Comparison of ENCODE assay signal across 30 cellular contexts in the genomic region with DNA sequence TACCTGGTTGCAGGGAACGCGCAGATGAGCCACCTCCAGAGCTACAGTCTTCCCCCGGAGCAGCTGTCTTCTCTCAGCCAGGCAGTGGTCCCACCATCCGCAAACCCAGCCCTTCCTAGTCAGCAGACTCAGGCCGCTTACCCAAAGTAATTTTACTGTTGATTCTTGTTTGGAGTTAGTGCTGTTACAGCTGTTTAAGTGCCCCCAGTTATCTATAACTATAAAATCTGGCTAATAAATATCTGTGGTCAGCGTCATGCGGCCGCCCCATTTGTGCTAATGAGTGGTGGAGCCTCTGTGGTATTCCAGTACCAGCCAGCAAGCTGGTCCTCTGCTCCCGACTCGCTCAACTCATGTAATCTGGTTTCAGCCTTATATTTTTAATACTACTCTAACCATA. TPM values are rescaled to one million over a fixed set of nuclear protein-coding genes. Genes with fewer than 3 reads are reported as not detected.
"Had no signal": no experiment of that assay in that cellular context is flagged by ENCODE, and none has a peak within 500 bp of the region (broad histone marks: within the 10 kb centered on the region; RNA-seq: fewer than 3 reads in every experiment).

No MANE protein-coding gene starts in this region.

- H3K4me3 ChIP-seq: ascending aorta, breast epithelium, cardiac muscle cell, colonic mucosa, esophagus squamous epithelium had no signal

- H3K36me3 ChIP-seq: breast epithelium had no signal

- FAIRE-seq: endometrium, endothelial cell of umbilical vein, frontal cortex had no signal

- DNase-seq: activated CD4-positive, alpha-beta memory T cell treated with anti-CD3 and anti-CD28 coated beads, Interleukin-2, amount 10 ng/mL, durations not matched to agents 7 days and 5 days; activated CD4-positive, alpha-beta T cell treated with anti-CD3 and anti-CD28 coated beads for 1 hour; activated CD4-positive, alpha-beta T cell treated with anti-CD3 and anti-CD28 coated beads for 4 hours; activated CD4-positive, alpha-beta T cell treated with anti-CD3 and anti-CD28 coated beads, Interleukin-2, amount 10 ng/mL, durations not matched to agents 7 days and 5 days; activated CD4-positive, alpha-beta T cell treated with anti-CD3 and anti-CD28 coated beads, Interleukin-2, amount 50 U/mL, for 4 hours; activated CD8-positive, alpha-beta memory T cell treated with anti-CD3 and anti-CD28 coated beads, Interleukin-2, amount 50 U/mL, for 48 hours; activated gamma-delta T cell; activated naive CD4-positive, alpha-beta T cell; activated naive CD4-positive, alpha-beta T cell treated with anti-CD3 and anti-CD28 coated beads, Interleukin-2, amount 10 ng/mL, durations not matched to agents 7 days and 5 days; activated naive CD8-positive, alpha-beta T cell treated with anti-CD3 and anti-CD28 coated beads, Interleukin-2, amount 10 ng/mL, durations not matched to agents 7 days and 5 days; activated T-cell treated with anti-CD3 and anti-CD28 coated beads for 4 hours; activated T-cell treated with anti-CD3 and anti-CD28 coated beads, Interleukin-2, amount 50 U/mL, for 24 hours; activated T-cell treated with anti-CD3 and anti-CD28 coated beads, Interleukin-2, amount 50 U/mL, for 72 hours; central memory CD4-positive, alpha-beta T cell; cerebellar nuclear complex; colonic mucosa; effector CD8-positive, alpha-beta T cell; esophagus squamous epithelium; foreskin fibroblast; head of caudate nucleus; T-helper 2 cell had no signal

- H3K27me3 ChIP-seq: ascending aorta, breast epithelium, cardiac muscle cell, colonic mucosa, esophagus squamous epithelium had no signal

- H3K27ac ChIP-seq: ascending aorta, breast epithelium, colonic mucosa, epithelial cell of prostate, esophagus squamous epithelium had no signal

- H3K9me3 ChIP-seq: ascending aorta, breast epithelium, colonic mucosa, esophagus squamous epithelium had no signal

- ATAC-seq: activated naive CD4-positive, alpha-beta T cell treated with anti-CD3 and anti-CD28 coated beads, Interleukin-2, amount 50 U/mL, for 72 hours; activated T-cell treated with anti-CD3 and anti-CD28 coated beads, Interleukin-2, amount 50 U/mL, for 72 hours; WTC11 had no signal

- H3K4me1 ChIP-seq: ascending aorta, breast epithelium, colonic mucosa, esophagus squamous epithelium had no signal

RNA-seq across cellular contexts. Expression of a gene that starts 43.2 kb away (rescaled TPM):
- total RNA-seq: ascending aorta, cardiac muscle cell had no signal
